ENCODE assay signal across 18 cellular contexts in the genomic region with DNA sequence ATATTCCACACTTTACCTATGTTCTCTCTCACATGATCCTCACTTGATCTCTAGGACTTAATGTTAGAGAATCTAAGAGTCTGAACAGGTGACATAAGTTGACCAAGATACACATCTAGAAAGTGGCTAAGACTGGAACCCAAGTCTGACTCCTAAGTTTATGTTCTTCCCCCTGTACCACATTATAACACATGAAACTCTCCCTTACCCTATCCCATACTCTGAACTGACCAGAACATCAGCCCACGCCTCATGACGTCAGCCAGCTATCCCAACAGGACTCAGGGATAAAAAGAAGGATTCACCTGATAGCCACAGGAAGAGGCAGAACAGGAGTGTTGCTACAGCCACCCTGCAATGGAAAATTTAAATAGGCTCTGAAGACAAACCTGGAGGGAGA.
DNase-seq lines count a peak whose midpoint lies in the region; ATAC-seq and TF ChIP-seq lines count a peak whose summit lies in the region.
"Had no signal": no experiment of that assay in that cellular context is flagged by ENCODE, and none has a peak within 500 bp of the region (broad histone marks: within the 10 kb centered on the region; RNA-seq: fewer than 3 reads in every experiment).

No MANE protein-coding gene starts in this region.

- no peak overlapping the region for H3K4me3 Mint-ChIP-seq in activated CD8-positive, alpha-beta memory T cell treated with anti-CD3 and anti-CD28 coated beads, Interleukin-2, amount 10 ng/mL, durations not matched to agents 7 days and 5 days
- H3K4me3 Mint-ChIP-seq in activated naive CD8-positive, alpha-beta T cell treated with anti-CD3 and anti-CD28 coated beads, Interleukin-2, amount 50 U/mL, for 24 hours, result no peak overlapping the region
- H3K4me3 Mint-ChIP-seq in activated naive CD8-positive, alpha-beta T cell treated with anti-CD3 and anti-CD28 coated beads for 36 hours, result no peak overlapping the region
- no peak overlapping the region for H3K4me3 Mint-ChIP-seq in activated T-helper 2 cell treated with anti-CD3 and anti-CD28 coated beads, Interferon-gamma antibody, Interleukin-2, Interleukin-4, amounts not matched to agents 10 μg/mL and 5 μg/mL and 100 μg/mL, durations not matched to agents 14 hours and 24 hours and 36 hours (ENCODE audit: low read depth)
- H3K4me3 Mint-ChIP-seq: CD4-positive, CD25-positive, alpha-beta regulatory T cell; CD8-positive, alpha-beta memory T cell; GM23338 had no signal

- H3K4me1 ChIP-seq in IMR-90 (ENCODE audit: control insufficient read depth, insufficient read depth, low read length), result peaks cover 2% of the 10 kb centered on the region; the same call in 1 of the 2 replicates
- H3K4me1 ChIP-seq: BE2C had no signal

- no peak overlapping the region for H2BK15ac ChIP-seq in IMR-90 (ENCODE audit: low read depth, low read length)

- H3K27ac Mint-ChIP-seq in activated CD8-positive, alpha-beta memory T cell treated with anti-CD3 and anti-CD28 coated beads, Interleukin-2, amount 10 ng/mL, durations not matched to agents 7 days and 5 days, result peak overlapping the region; percentile 2
- peak overlapping the region; percentile 68 for H3K27ac Mint-ChIP-seq in activated naive CD8-positive, alpha-beta T cell treated with anti-CD3 and anti-CD28 coated beads, Interleukin-2, amount 50 U/mL, for 24 hours
- no peak overlapping the region for H3K27ac Mint-ChIP-seq in activated naive CD8-positive, alpha-beta T cell treated with anti-CD3 and anti-CD28 coated beads for 36 hours
- peak overlapping the region; percentile 36 for H3K27ac Mint-ChIP-seq in activated T-helper 2 cell treated with anti-CD3 and anti-CD28 coated beads, Interferon-gamma antibody, Interleukin-2, Interleukin-4, amounts not matched to agents 10 μg/mL and 5 μg/mL and 100 μg/mL, durations not matched to agents 14 hours and 24 hours and 36 hours
- H3K27ac Mint-ChIP-seq: CD4-positive, CD25-positive, alpha-beta regulatory T cell had no signal

- intact Hi-C loops in IMR-90 (cut with micrococcal nuclease), result no loop called here
- intact Hi-C loops in activated T-helper 2 cell treated with anti-CD3 and anti-CD28 coated beads, Interferon-gamma antibody, Interleukin-2, Interleukin-4, amounts not matched to agents 10 μg/mL and 5 μg/mL and 100 μg/mL, durations not matched to agents 14 hours and 24 hours and 36 hours (cut with micrococcal nuclease), result loop anchor here (1.0 to 5.0 kb wide), 3 partner anchors 54 to 107 kb away; no protein-coding TSS in a partner anchor

- H4K91ac ChIP-seq in IMR-90 (ENCODE audit: insufficient read depth, low read depth, low read length), result no peak overlapping the region

- TF ChIP-seq POLR2A in IMR-90 (IDR thresholded peaks at IDR 0.05; ENCODE audit: low read depth, low read length), result no peak

- no peaks in the 10 kb centered on the region for H3K27me3 Mint-ChIP-seq in activated CD8-positive, alpha-beta memory T cell treated with anti-CD3 and anti-CD28 coated beads, Interleukin-2, amount 10 ng/mL, durations not matched to agents 7 days and 5 days
- H3K27me3 Mint-ChIP-seq in activated naive CD8-positive, alpha-beta T cell treated with anti-CD3 and anti-CD28 coated beads, Interleukin-2, amount 50 U/mL, for 24 hours, result no peaks in the 10 kb centered on the region
- no peaks in the 10 kb centered on the region for H3K27me3 Mint-ChIP-seq in activated naive CD8-positive, alpha-beta T cell treated with anti-CD3 and anti-CD28 coated beads for 36 hours
- no peaks in the 10 kb centered on the region for H3K27me3 Mint-ChIP-seq in activated T-helper 2 cell treated with anti-CD3 and anti-CD28 coated beads, Interferon-gamma antibody, Interleukin-2, Interleukin-4, amounts not matched to agents 10 μg/mL and 5 μg/mL and 100 μg/mL, durations not matched to agents 14 hours and 24 hours and 36 hours (ENCODE audit: low read depth)
- H3K27me3 Mint-ChIP-seq: CD4-positive, CD25-positive, alpha-beta regulatory T cell; CD8-positive, alpha-beta memory T cell had no signal

- no peaks in the 10 kb centered on the region for H3K9me1 ChIP-seq in IMR-90 (ENCODE audit: insufficient read depth, low read length)

- H3K36me3 Mint-ChIP-seq in activated CD8-positive, alpha-beta memory T cell treated with anti-CD3 and anti-CD28 coated beads, Interleukin-2, amount 10 ng/mL, durations not matched to agents 7 days and 5 days, result peaks cover 25% of the 10 kb centered on the region
- peaks cover 12% of the 10 kb centered on the region for H3K36me3 Mint-ChIP-seq in activated naive CD8-positive, alpha-beta T cell treated with anti-CD3 and anti-CD28 coated beads, Interleukin-2, amount 50 U/mL, for 24 hours (ENCODE audit: low read depth)
- peaks cover 17% of the 10 kb centered on the region for H3K36me3 Mint-ChIP-seq in activated naive CD8-positive, alpha-beta T cell treated with anti-CD3 and anti-CD28 coated beads for 36 hours
- H3K36me3 Mint-ChIP-seq in activated T-helper 2 cell treated with anti-CD3 and anti-CD28 coated beads, Interferon-gamma antibody, Interleukin-2, Interleukin-4, amounts not matched to agents 10 μg/mL and 5 μg/mL and 100 μg/mL, durations not matched to agents 14 hours and 24 hours and 36 hours (ENCODE audit: low read depth), result peaks cover 19% of the 10 kb centered on the region

- no peak for TF ChIP-seq CTCF in IMR-90 (conservative IDR thresholded peaks at IDR 0.05; ENCODE audit: low read depth, low read length)

- H4K8ac ChIP-seq in IMR-90 (ENCODE audit: low read depth in 2 of 2, low read length in 2 of 2), result no peak overlapping the region

- no peak for ATAC-seq in activated CD8-positive, alpha-beta memory T cell treated with anti-CD3 and anti-CD28 coated beads, Interleukin-2, amount 10 ng/mL, durations not matched to agents 7 days and 5 days
- no peak for ATAC-seq in activated naive CD8-positive, alpha-beta T cell treated with anti-CD3 and anti-CD28 coated beads, Interleukin-2, amount 50 U/mL, for 24 hours
- ATAC-seq in IMR-90 (ENCODE audit: low read depth) (no peak), HG02938 (IDR thresholded peaks at IDR 0.05; ENCODE audit: unreplicated experiment) (no peak)
- ATAC-seq: GM23338 had no signal

- H2BK5ac ChIP-seq in IMR-90 (ENCODE audit: low read depth, low read length, poor library complexity, severe bottlenecking), result no peak overlapping the region

- dilution Hi-C loops in IMR-90 (cut with HindIII; ENCODE audit: low sequenced_read_pairs, unreplicated experiment), result no loop called here

- CTCF ChIA-PET in activated CD8-positive, alpha-beta memory T cell treated with anti-CD3 and anti-CD28 coated beads, Interleukin-2, amount 10 ng/mL, durations not matched to agents 7 days and 5 days (lab: Charles Lee), result no interaction called here
- CTCF ChIA-PET in IMR-90 (lab: Yijun Ruan, JAX), result no interaction called here

- no peak overlapping the region for H2AK9ac ChIP-seq in IMR-90 (replicated peaks; ENCODE audit: low read depth, low read length, poor library complexity)

- H3K4me1 Mint-ChIP-seq in activated CD8-positive, alpha-beta memory T cell treated with anti-CD3 and anti-CD28 coated beads, Interleukin-2, amount 10 ng/mL, durations not matched to agents 7 days and 5 days, result peaks cover 42% of the 10 kb centered on the region
- H3K4me1 Mint-ChIP-seq in activated naive CD8-positive, alpha-beta T cell treated with anti-CD3 and anti-CD28 coated beads, Interleukin-2, amount 50 U/mL, for 24 hours, result peaks cover 32% of the 10 kb centered on the region
- peaks cover 1% of the 10 kb centered on the region for H3K4me1 Mint-ChIP-seq in activated naive CD8-positive, alpha-beta T cell treated with anti-CD3 and anti-CD28 coated beads for 36 hours
- peaks cover 33% of the 10 kb centered on the region for H3K4me1 Mint-ChIP-seq in activated T-helper 2 cell treated with anti-CD3 and anti-CD28 coated beads, Interferon-gamma antibody, Interleukin-2, Interleukin-4, amounts not matched to agents 10 μg/mL and 5 μg/mL and 100 μg/mL, durations not matched to agents 14 hours and 24 hours and 36 hours (ENCODE audit: low read depth)
- H3K4me1 Mint-ChIP-seq: CD4-positive, CD25-positive, alpha-beta regulatory T cell; CD8-positive, alpha-beta memory T cell; GM23338 had no signal

- no peak overlapping the region for H3K4me2 ChIP-seq in IMR-90 (ENCODE audit: low read depth, low read length)
- H3K4me2 ChIP-seq: GM23338 had no signal

- no peaks in the 10 kb centered on the region for H3K9me3 ChIP-seq in IMR-90 (ENCODE audit: control insufficient read depth, insufficient read depth, low read length)
- H3K9me3 ChIP-seq: BE2C, Caco-2 had no signal

- no peak overlapping the region for H3K14ac ChIP-seq in IMR-90 (replicated peaks; ENCODE audit: low read depth, low read length)

- no peak overlapping the region for H2AFZ ChIP-seq in IMR-90 (replicated peaks; ENCODE audit: low read length, poor library complexity)
- H2AFZ ChIP-seq: GM23338 had no signal

- WGBS in IMR-90 (ENCODE audit: extremely low coverage in 2 of 2, insufficient read length in 1 of 2), 2 experiments, result no CpG with 5 or more reads among the region's 2 CpGs

- no peaks in the 10 kb centered on the region for H3K9me3 Mint-ChIP-seq in activated CD8-positive, alpha-beta memory T cell treated with anti-CD3 and anti-CD28 coated beads, Interleukin-2, amount 10 ng/mL, durations not matched to agents 7 days and 5 days (ENCODE audit: low read depth)
- peaks cover 3% of the 10 kb centered on the region for H3K9me3 Mint-ChIP-seq in activated naive CD8-positive, alpha-beta T cell treated with anti-CD3 and anti-CD28 coated beads, Interleukin-2, amount 50 U/mL, for 24 hours
- peaks cover 3% of the 10 kb centered on the region for H3K9me3 Mint-ChIP-seq in activated naive CD8-positive, alpha-beta T cell treated with anti-CD3 and anti-CD28 coated beads for 36 hours
- no peaks in the 10 kb centered on the region for H3K9me3 Mint-ChIP-seq in activated T-helper 2 cell treated with anti-CD3 and anti-CD28 coated beads, Interferon-gamma antibody, Interleukin-2, Interleukin-4, amounts not matched to agents 10 μg/mL and 5 μg/mL and 100 μg/mL, durations not matched to agents 14 hours and 24 hours and 36 hours
- H3K9me3 Mint-ChIP-seq: CD4-positive, CD25-positive, alpha-beta regulatory T cell; GM23338 had no signal

- peak overlapping the region; percentile 70; the same call in 1 of the 2 replicates for H3K18ac ChIP-seq in IMR-90 (ENCODE audit: low read depth, low read length)

- in situ Hi-C loops in IMR-90 (cut with MboI; ENCODE audit: low sequenced_read_pairs), result no loop called here

- no peak overlapping the region for H3K56ac ChIP-seq in IMR-90 (ENCODE audit: extremely low read depth, insufficient read depth, low read length)

- POLR2A ChIA-PET in IMR-90 (lab: Charles Lee; ENCODE audit: unreplicated experiment), result no interaction called here

- H2AK5ac ChIP-seq in IMR-90 (ENCODE audit: low read depth, low read length), result no peak overlapping the region

- DNase-seq in activated CD8-positive, alpha-beta memory T cell treated with anti-CD3 and anti-CD28 coated beads, Interleukin-2, amount 10 ng/mL, durations not matched to agents 7 days and 5 days, result no peak
- no peak for DNase-seq in activated CD8-positive, alpha-beta memory T cell treated with anti-CD3 and anti-CD28 coated beads for 24 hours
- DNase-seq in activated naive CD8-positive, alpha-beta T cell treated with anti-CD3 and anti-CD28 coated beads, Interleukin-2, amount 50 U/mL, for 24 hours, result no peak
- DNase-seq in activated naive CD8-positive, alpha-beta T cell treated with anti-CD3 and anti-CD28 coated beads for 36 hours, result no peak
- DNase-seq in IMR-90, result no peak
- no peak for DNase-seq in activated T-helper 2 cell treated with anti-CD3 and anti-CD28 coated beads, Interferon-gamma antibody, Interleukin-2, Interleukin-4, amounts not matched to agents 10 μg/mL and 5 μg/mL and 100 μg/mL, durations not matched to agents 14 hours and 24 hours and 36 hours (ENCODE audit: low spot score)
- DNase-seq in NK-92 (lab: John Stamatoyannopoulos, UW; ENCODE audit: unreplicated experiment), result no peak
- DNase-seq: ACHN; BE2C; C1 segment of cervical spinal cord; Caco-2; CD4-positive, CD25-positive, alpha-beta regulatory T cell; CD8-positive, alpha-beta memory T cell; GDM1; HCEC 1CT had no signal

- H2BK20ac ChIP-seq in IMR-90 (ENCODE audit: low read depth, low read length), result no peak overlapping the region

- H3K27me3 ChIP-seq in IMR-90 (ENCODE audit: control insufficient read depth, insufficient read depth, low read length), result no peaks in the 10 kb centered on the region
- H3K27me3 ChIP-seq: BE2C had no signal

- H4K5ac ChIP-seq in IMR-90 (ENCODE audit: low read depth, low read length), result no peak overlapping the region

- H4K20me1 ChIP-seq in IMR-90 (ENCODE audit: insufficient read depth, low read length), result no peaks in the 10 kb centered on the region

- no peaks in the 10 kb centered on the region for H3K79me1 ChIP-seq in IMR-90 (ENCODE audit: low read depth in 1 of 2, low read length in 2 of 2)

- BruUV-seq in IMR-90 (replicated peaks; lab: Mats Ljungman, UMichigan), result no TSS peak

- H3K4ac ChIP-seq in IMR-90 (ENCODE audit: low read depth, low read length), result no peak overlapping the region

- H3K4me3 ChIP-seq in IMR-90 (ENCODE audit: insufficient read depth, low read depth, low read length), result no peak overlapping the region
- H3K4me3 ChIP-seq: GM23338 had no signal

- H3K27ac ChIP-seq in IMR-90 (ENCODE audit: insufficient read depth, low read length), result no peak overlapping the region
- H3K27ac ChIP-seq: HL-60 had no signal

- H3K9ac ChIP-seq in IMR-90 (ENCODE audit: low read depth, low read length), result no peak overlapping the region

- no peak overlapping the region for H3K23ac ChIP-seq in IMR-90 (ENCODE audit: low read depth, low read length)

- TF ChIP-seq RAD21 in IMR-90 (IDR thresholded peaks at IDR 0.05; ENCODE audit: low read length), result no peak

- H3K36me3 ChIP-seq in IMR-90 (ENCODE audit: control insufficient read depth, insufficient read depth, low read length), result no peaks in the 10 kb centered on the region
- H3K36me3 ChIP-seq: BE2C had no signal

- no peak overlapping the region for H2BK120ac ChIP-seq in IMR-90 (ENCODE audit: low read depth, low read length)
